Comparison of ENCODE assay signal across 8 cellular contexts in the genomic region with DNA sequence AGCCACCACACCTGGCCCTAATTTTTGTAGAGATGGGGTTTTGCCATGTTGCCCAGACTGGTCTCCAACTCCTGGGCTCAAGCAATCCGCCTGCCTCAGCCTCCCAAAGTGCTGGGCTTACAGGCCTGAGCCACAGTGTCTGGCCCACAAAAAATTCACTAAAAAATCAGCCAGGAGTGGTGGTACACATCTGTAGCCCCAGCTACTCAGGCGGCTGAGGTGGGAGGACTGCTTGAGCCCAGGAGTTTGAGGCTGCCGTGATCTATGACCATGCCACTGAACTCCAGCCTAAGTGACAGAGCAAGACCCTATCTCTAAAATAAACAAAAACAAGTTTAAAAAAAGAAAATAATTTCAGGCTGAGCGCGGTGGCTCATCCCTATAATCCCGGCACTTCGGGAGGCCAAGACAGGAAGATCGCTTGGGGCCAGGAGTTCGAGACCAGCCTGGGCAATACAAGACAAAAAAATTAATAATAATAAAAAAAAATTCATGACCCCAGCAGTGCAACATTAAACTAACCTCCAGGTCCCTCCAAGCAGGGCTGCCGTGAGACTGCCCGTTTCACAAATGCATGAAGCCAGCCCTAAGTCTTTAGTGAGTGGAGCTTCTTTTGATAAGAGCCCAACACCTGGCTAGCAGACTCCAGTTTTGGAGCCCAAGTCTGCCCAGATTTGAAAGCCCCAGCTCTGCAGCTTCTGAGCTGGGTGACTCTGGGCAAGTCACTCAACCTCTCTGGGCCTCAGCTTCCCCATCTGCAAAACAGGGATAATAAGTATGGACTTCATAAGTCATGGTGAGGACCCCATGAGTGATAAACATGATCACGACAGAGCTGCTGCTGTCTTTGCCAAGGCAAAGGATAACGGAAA.
DNase-seq lines count a peak whose midpoint lies in the region; ATAC-seq, FAIRE-seq and TF ChIP-seq lines count a peak whose summit lies in the region.

No MANE protein-coding gene starts in this region.

- H3K27me3 ChIP-seq in NT2/D1 (ENCODE audit: insufficient read depth, insufficient read length) = no peaks in the 10 kb centered on the region

- H3K4me3 ChIP-seq in AG10803 (ENCODE audit: low read length) (peak overlapping the region; percentile 99), NT2/D1 (ENCODE audit: insufficient read length, low read depth) (no peak overlapping the region), coronary artery (peak overlapping the region; percentile 99)

- H3K4me1 Mint-ChIP-seq in nephron = peaks cover 18% of the 10 kb centered on the region

- DNase-seq in AG10803 (ENCODE audit: low read depth) = no peak
- DNase-seq in NT2/D1 (ENCODE audit: low read depth, low spot score) = no peak
- DNase-seq in coronary artery (ENCODE audit: low spot score) = no peak
- no peak for DNase-seq in HTR-8/SVneo (ENCODE audit: insufficient read length, low spot score)
- DNase-seq in NK-92 (lab: John Stamatoyannopoulos, UW; ENCODE audit: unreplicated experiment) = no peak

- no peaks in the 10 kb centered on the region for H3K9me3 ChIP-seq in NT2/D1 (ENCODE audit: insufficient read depth, low read length)

- no peak for FAIRE-seq in HTR-8/SVneo (lab: Jason Lieb, UNC)

- peak overlapping the region; percentile 8 for H3K9ac ChIP-seq in NT2/D1 (ENCODE audit: insufficient read length, low read depth)

- H3K4me1 ChIP-seq in NT2/D1 (ENCODE audit: insufficient read depth, insufficient read length) = peaks cover 33% of the 10 kb centered on the region

- ATAC-seq in HG03520 (IDR thresholded peaks at IDR 0.05; ENCODE audit: unreplicated experiment) (no peak), HG03442 (IDR thresholded peaks at IDR 0.05; ENCODE audit: unreplicated experiment) (no peak)

- H3K27ac ChIP-seq in coronary artery = peak overlapping the region; percentile 100

- no peaks in the 10 kb centered on the region for H3K9me3 Mint-ChIP-seq in nephron

- peak overlapping the region in 2 of 3 experiments; percentile 60 to 63 for H3K4me3 Mint-ChIP-seq in nephron

- H3K27me3 Mint-ChIP-seq in nephron (ENCODE audit: low read depth) = no peaks in the 10 kb centered on the region

- no peak for TF ChIP-seq CTCF in AG10803 (conservative IDR thresholded peaks at IDR 0.05; ENCODE audit: low read length)
- no peak for TF ChIP-seq CTCF in coronary artery (IDR thresholded peaks at IDR 0.05)
- TF ChIP-seq CTCF in nephron (IDR thresholded peaks at IDR 0.05; ENCODE audit: unreplicated experiment in 3 of 3) = no peak

- no peaks in the 10 kb centered on the region for H3K36me3 Mint-ChIP-seq in nephron (ENCODE audit: low read depth)

- peak overlapping the region in 2 of 3 experiments; percentile 35 to 37 for H3K27ac Mint-ChIP-seq in nephron

- H3K36me3 ChIP-seq in NT2/D1 (ENCODE audit: insufficient read depth, insufficient read length, low read length) = peaks cover 69% of the 10 kb centered on the region
